In the genomic region with DNA sequence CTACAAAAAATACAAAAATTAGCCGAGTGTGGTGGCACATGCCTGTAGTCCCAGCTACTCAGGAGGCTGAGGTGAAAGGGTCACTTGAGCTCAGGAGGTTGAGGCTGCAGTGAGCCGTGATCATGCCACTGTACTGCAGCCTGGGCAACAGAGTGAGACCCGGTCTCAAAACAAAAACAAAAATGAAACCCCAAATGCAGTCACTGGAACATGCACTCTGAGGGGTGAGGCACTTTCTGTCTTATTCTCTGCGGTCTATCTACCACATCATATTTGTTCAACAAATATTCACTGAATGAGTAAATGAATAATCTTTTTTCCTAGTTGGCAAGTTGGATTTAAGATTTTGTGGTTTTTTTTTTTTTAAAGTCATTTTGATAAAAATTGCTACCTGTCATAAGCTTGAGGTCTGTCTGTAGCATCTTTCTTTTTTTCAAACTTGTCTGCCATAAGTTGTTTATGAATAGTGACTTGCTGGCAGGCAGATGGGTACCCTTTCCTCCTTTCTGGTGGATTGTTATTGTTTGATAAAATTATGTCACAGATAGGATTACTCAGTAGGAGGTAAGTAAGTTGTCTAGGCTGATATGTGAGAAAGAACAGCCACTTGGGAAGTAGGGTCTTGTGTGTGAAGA, we compare ENCODE assay signal across 11 cellular contexts. TPM values are rescaled to one million over a fixed set of nuclear protein-coding genes. Genes with fewer than 3 reads are reported as not detected.
A peak's percentile ranks its signal among the peaks of the same experiment; 100 is the strongest.
DNase-seq lines count a peak whose midpoint lies in the region; ATAC-seq and TF ChIP-seq lines count a peak whose summit lies in the region.
"Had no signal": no experiment of that assay in that cellular context is flagged by ENCODE, and none has a peak within 500 bp of the region (broad histone marks: within the 10 kb centered on the region; RNA-seq: fewer than 3 reads in every experiment).

No MANE protein-coding gene starts in this region.

- no peaks in the 10 kb centered on the region for H3K36me3 Mint-ChIP-seq in activated CD4-positive, alpha-beta T cell treated with anti-CD3 and anti-CD28 coated beads for 36 hours (ENCODE audit: low read depth)
- no peaks in the 10 kb centered on the region for H3K36me3 Mint-ChIP-seq in natural killer cell treated with Interleukin-12 subunit alpha and Interleukin-12 subunit beta and Interleukin-15 and Interleukin-18, amount 100 ng/mL, for 72 hours

- no peaks in the 10 kb centered on the region for H3K27me3 Mint-ChIP-seq in activated CD4-positive, alpha-beta T cell treated with anti-CD3 and anti-CD28 coated beads for 36 hours
- no peaks in the 10 kb centered on the region for H3K27me3 Mint-ChIP-seq in natural killer cell treated with Interleukin-12 subunit alpha and Interleukin-12 subunit beta and Interleukin-15 and Interleukin-18, amount 100 ng/mL, for 72 hours

- H3K27ac ChIP-seq in Peyer's patch = peak overlapping the region in 2 of 4 donors; percentile 32 to 69
- H3K27ac ChIP-seq: tibial nerve had no signal

- DNase-seq in activated CD4-positive, alpha-beta T cell treated with anti-CD3 and anti-CD28 coated beads for 36 hours = peak; percentile 51
- DNase-seq in activated CD4-positive, alpha-beta T cell treated with anti-CD3 and anti-CD28 coated beads, Interleukin-2, amount 50 U/mL, for 4 hours = no peak
- DNase-seq in Peyer's patch (peak in 2 of 3 donors; percentile 56 to 61), NCI-H2196 (lab: John Stamatoyannopoulos, UW; ENCODE audit: unreplicated experiment) (no peak), HUDEP-2 (lab: John Stamatoyannopoulos, UW; ENCODE audit: unreplicated experiment in 76 of 76) (no peak), NCI-H82 (lab: John Stamatoyannopoulos, UW) (no peak)
- DNase-seq in natural killer cell treated with Interleukin-12 subunit alpha and Interleukin-12 subunit beta and Interleukin-15 and Interleukin-18, amount 100 ng/mL, for 72 hours (ENCODE audit: low spot score) = no peak

- no peak overlapping the region for H3K4me3 ChIP-seq in Peyer's patch
- H3K4me3 ChIP-seq: tibial nerve had no signal

- H3K36me3 ChIP-seq in Peyer's patch = no peaks in the 10 kb centered on the region
- H3K36me3 ChIP-seq: tibial nerve had no signal

- intact Hi-C loops in activated CD4-positive, alpha-beta T cell treated with anti-CD3 and anti-CD28 coated beads for 36 hours (cut with DNase I, micrococcal nuclease) = loop anchor here (1.0 to 10.0 kb wide), 8 partner anchors 26 to 415 kb away; a partner anchor contains a TSS

- peak overlapping the region; percentile 86 for H3K27ac Mint-ChIP-seq in activated CD4-positive, alpha-beta T cell treated with anti-CD3 and anti-CD28 coated beads for 36 hours
- peak overlapping the region; percentile 84 to 85 for H3K27ac Mint-ChIP-seq in natural killer cell treated with Interleukin-12 subunit alpha and Interleukin-12 subunit beta and Interleukin-15 and Interleukin-18, amount 100 ng/mL, for 72 hours

- POLR2A ChIA-PET in activated CD4-positive, alpha-beta T cell treated with anti-CD3 and anti-CD28 coated beads for 36 hours (lab: Charles Lee) = interaction anchor here (0.7 kb wide), 2 partner anchors 44 to 79 kb away, joined by 3 to 5 read pairs; no protein-coding TSS in a partner anchor

- H3K4me1 Mint-ChIP-seq in activated CD4-positive, alpha-beta T cell treated with anti-CD3 and anti-CD28 coated beads for 36 hours = peaks cover 39% of the 10 kb centered on the region
- H3K4me1 Mint-ChIP-seq in natural killer cell treated with Interleukin-12 subunit alpha and Interleukin-12 subunit beta and Interleukin-15 and Interleukin-18, amount 100 ng/mL, for 72 hours (ENCODE audit: low read depth in 2 of 2) = peaks cover 29 to 40% of the 10 kb centered on the region in 2 donors

- H3K27me3 ChIP-seq in Peyer's patch = no peaks in the 10 kb centered on the region
- H3K27me3 ChIP-seq: tibial nerve had no signal

- CTCF ChIA-PET in activated CD4-positive, alpha-beta T cell treated with anti-CD3 and anti-CD28 coated beads for 36 hours (lab: Charles Lee) = interaction anchor here (1.0 to 1.2 kb wide), 2 partner anchors 42 to 54 kb away, joined by 3 to 4 read pairs; no protein-coding TSS in a partner anchor

- peak; percentile 78 for ATAC-seq in activated CD4-positive, alpha-beta T cell treated with anti-CD3 and anti-CD28 coated beads for 36 hours
- peak; percentile 91 for ATAC-seq in HG02678 (IDR thresholded peaks at IDR 0.05; ENCODE audit: unreplicated experiment)
- ATAC-seq in natural killer cell treated with Interleukin-12 subunit alpha and Interleukin-12 subunit beta and Interleukin-15 and Interleukin-18, amount 100 ng/mL, for 72 hours = peak; percentile 77 to 88

- H3K9me3 Mint-ChIP-seq in activated CD4-positive, alpha-beta T cell treated with anti-CD3 and anti-CD28 coated beads for 36 hours (ENCODE audit: low read depth) = no peaks in the 10 kb centered on the region
- H3K9me3 Mint-ChIP-seq in natural killer cell treated with Interleukin-12 subunit alpha and Interleukin-12 subunit beta and Interleukin-15 and Interleukin-18, amount 100 ng/mL, for 72 hours = no peaks in the 10 kb centered on the region

- no peak for TF ChIP-seq CTCF in Peyer's patch (IDR thresholded peaks at IDR 0.05)

- TF ChIP-seq POLR2A in Peyer's patch (IDR thresholded peaks at IDR 0.05) = no peak

- peaks cover 0 to 28% (median 3%) of the 10 kb centered on the region in 4 donors for H3K4me1 ChIP-seq in Peyer's patch

- H3K9me3 ChIP-seq in Peyer's patch = no peaks in the 10 kb centered on the region
- H3K9me3 ChIP-seq: tibial nerve had no signal

- no peak overlapping the region for H3K4me3 Mint-ChIP-seq in activated CD4-positive, alpha-beta T cell treated with anti-CD3 and anti-CD28 coated beads for 36 hours
- H3K4me3 Mint-ChIP-seq in natural killer cell treated with Interleukin-12 subunit alpha and Interleukin-12 subunit beta and Interleukin-15 and Interleukin-18, amount 100 ng/mL, for 72 hours = peak overlapping the region; percentile 82

RNA-seq across cellular contexts. Expression of a gene that starts 11.8 kb away (rescaled TPM):
- not detected for total RNA-seq in activated CD4-positive, alpha-beta T cell treated with anti-CD3 and anti-CD28 coated beads for 36 hours
- total RNA-seq in Peyer's patch = not detected
- total RNA-seq in natural killer cell treated with Interleukin-12 subunit alpha and Interleukin-12 subunit beta and Interleukin-15 and Interleukin-18, amount 100 ng/mL, for 72 hours = not detected
- total RNA-seq: omental fat pad; T-helper 1 cell treated with Interleukin-12 subunit alpha and Interleukin-12 subunit beta and Interleukin-4 antibody, amounts not matched to agents 30 ng/mL and 1 ng/mL, for 36 hours; tibial nerve had no signal

Comparison
In these comparisons a context has a peak if more than half of its experiments do, and no peak if none do; other contexts are left out.
1. DNase-seq: peak in activated CD4-positive, alpha-beta T cell treated with anti-CD3 and anti-CD28 coated beads for 36 hours (single experiment) and Peyer's patch (2 of 3); none in activated CD4-positive, alpha-beta T cell treated with anti-CD3 and anti-CD28 coated beads, Interleukin-2, amount 50 U/mL, for 4 hours (0 of 2), natural killer cell treated with Interleukin-12 subunit alpha and Interleukin-12 subunit beta and Interleukin-15 and Interleukin-18, amount 100 ng/mL, for 72 hours (single experiment), NCI-H2196 (single experiment), HUDEP-2 (0 of 76) and NCI-H82 (single experiment).
2. Peak in every context shown above with its lines, with median percentiles within 50 percentile points of each other: ATAC-seq.